In genomic region chr2:65436169-65436824, GRCh38 we compare ENCODE assay signal across 8 cellular contexts. TPM values are rescaled to one million over a fixed set of nuclear protein-coding genes. Genes with fewer than 3 reads are reported as not detected.
DNase-seq lines count a peak whose midpoint lies in the region; ATAC-seq, FAIRE-seq and TF ChIP-seq lines count a peak whose summit lies in the region.

No MANE protein-coding gene starts in this region.

- H3K79me2 ChIP-seq in HepG2 (ENCODE audit: insufficient read depth, low read length): peaks cover 16% of the 10 kb centered on the region

- TF ChIP-seq RAD21 in HepG2 (CRISPR knock-in tag; IDR thresholded peaks at IDR 0.05): peak; percentile 33; the same call in 1 of the 2 replicates

- H3K4me2 ChIP-seq in HepG2 (ENCODE audit: low read depth, low read length): peak overlapping the region; percentile 96

- ATAC-seq in GM18909 (IDR thresholded peaks at IDR 0.05; ENCODE audit: poor library complexity, unreplicated experiment): peak; percentile 40
- ATAC-seq in HG03135 (IDR thresholded peaks at IDR 0.05; ENCODE audit: unreplicated experiment): peak; percentile 29
- ATAC-seq in HepG2: peak; percentile 37

- WGBS in HepG2 (ENCODE audit: low lambda C conversion rate): 0% methylated on average over 16 of the region's 65 CpGs

- BruUV-seq in HepG2 (replicated peaks; lab: Mats Ljungman, UMichigan): no TSS peak

- H3K27ac ChIP-seq in HepG2 (ENCODE audit: extremely low read length, insufficient read depth, low read length): peak overlapping the region; percentile 97

- peak overlapping the region; percentile 90 for H3K9ac ChIP-seq in HepG2 (ENCODE audit: insufficient read depth, low read depth, low read length)

- intact Hi-C loops in HepG2 (cut with micrococcal nuclease; ENCODE audit: unreplicated experiment): loop anchor here (1.0 to 2.0 kb wide), 4 partner anchors 47 to 171 kb away; no protein-coding TSS in a partner anchor

- H3K4me3 ChIP-seq in BE2C (ENCODE audit: low read depth, low read length) (peak overlapping the region; percentile 69), HepG2 (replicated peaks in 1 of 3; ENCODE audit: insufficient read depth in 1 of 3, low read depth in 2 of 3, low read length in 3 of 3) (peak overlapping the region; percentile 63 to 82 (median 80))

- peak; percentile 60 to 81; a peak in 2 of 4 replicates for TF ChIP-seq EP300 in HepG2 (IDR thresholded peaks at IDR 0.05; ENCODE audit: low read depth in 2 of 2, low read length in 2 of 2)
- TF ChIP-seq EP300 in HepG2 (CRISPR knock-in tag; IDR thresholded peaks at IDR 0.05; ENCODE audit: borderline replicate concordance): peak; percentile 63; the same call in 1 of the 2 replicates

- H3K4me1 ChIP-seq in BE2C (peaks cover 8% of the 10 kb centered on the region), HepG2 (ENCODE audit: insufficient read depth, low read length) (peaks cover 49% of the 10 kb centered on the region)

- in situ Hi-C loops in HepG2 (cut with HindIII; ENCODE audit: extremely low pct_ligation_motif_present, low pct_unique_long_range_greater_than_20kb): loop anchor here (10.0 kb wide), 1 partner anchor 119 kb away; no protein-coding TSS in a partner anchor

- peak; percentile 77 to 79 for TF ChIP-seq POLR2A in HepG2 (IDR thresholded peaks at IDR 0.05; ENCODE audit: insufficient read depth in 1 of 2, low read depth in 2 of 2, low read length in 2 of 2)

- H4K20me1 ChIP-seq in HepG2 (ENCODE audit: insufficient read depth, low read length): no peaks in the 10 kb centered on the region; the same call in 1 of the 2 replicates

- FAIRE-seq in HepG2 (lab: Jason Lieb, UNC): peak; percentile 61

- H3K36me3 ChIP-seq in BE2C (no peaks in the 10 kb centered on the region), HepG2 (replicated peaks in 1 of 2; ENCODE audit: control insufficient read depth in 1 of 2, insufficient read depth in 2 of 2, low read length in 2 of 2) (no peaks in the 10 kb centered on the region)

- H2AFZ ChIP-seq in HepG2 (ENCODE audit: low read length): no peak overlapping the region

- H3K9me3 ChIP-seq in BE2C (no peaks in the 10 kb centered on the region), HepG2 (ENCODE audit: low read length) (no peaks in the 10 kb centered on the region)

- POLR2A ChIA-PET in HepG2 (lab: Yijun Ruan, JAX): interaction anchor here (0.7 to 5.5 kb wide), 23 partner anchors 9 to 782 kb away, joined by 3 to 66 read pairs (median 5); partner anchors contain the start of genes ACTR2 and RAB1A

- H3K27me3 ChIP-seq in BE2C: no peaks in the 10 kb centered on the region
- no peaks in the 10 kb centered on the region; a peak in 1 of 5 replicates for H3K27me3 ChIP-seq in HepG2 (ENCODE audit: control insufficient read depth in 1 of 2, insufficient read depth in 2 of 2, low read length in 2 of 2)

- CTCF ChIA-PET in HepG2 (lab: Yijun Ruan, JAX; ENCODE audit: low intra/inter-chr PET ratio, low total read pairs): no interaction called here

- no peak for TF ChIP-seq CTCF in BE2C (IDR thresholded peaks at IDR 0.05; ENCODE audit: low read depth, low read length)
- no peak for TF ChIP-seq CTCF in HepG2 (CRISPR knock-in tag; IDR thresholded peaks at IDR 0.05)

- DNase-seq in BE2C (peak; percentile 76), NCI-H2227 treated with DMSO at 0.1 percent for 48 hours (lab: John Stamatoyannopoulos, UW) (peak; percentile 89), dermis microvascular lymphatic vessel endothelial cell (ENCODE audit: low read depth in 2 of 2) (peak; percentile 49 to 68), HepG2 (ENCODE audit: low spot score) (peak; percentile 89)
- peak; percentile 47 for DNase-seq in activated CD4-positive, CD25-positive, alpha-beta regulatory T cell treated with anti-CD3 and anti-CD28 coated beads, Interleukin-2, amount 50 U/mL, for 72 hours
- peak in 2 of 3 experiments; percentile 5 to 24 for DNase-seq in stimulated activated CD4-positive, alpha-beta T cell treated with anti-CD3 and anti-CD28 coated beads, TNF-alpha, amount 100 ng/mL, for 24 hours (ENCODE audit: low read depth in 3 of 3)

TF ChIP-seq in HepG2, 621 proteins besides CTCF, POLR2A, EP300 and RAD21 (continues in another document):
- peak; percentile 48; the same call in 1 of the 2 replicates for TF ChIP-seq ZUFSP (CRISPR knock-in tag; IDR thresholded peaks at IDR 0.05; ENCODE audit: borderline replicate concordance)
- TF ChIP-seq ZNF772 (CRISPR knock-in tag; IDR thresholded peaks at IDR 0.05): peak; percentile 71
- TF ChIP-seq ZNF790 (CRISPR knock-in tag; IDR thresholded peaks at IDR 0.05; ENCODE audit: borderline replicate concordance): peak; percentile 87; the same call in 1 of the 2 replicates
- TF ChIP-seq ZNF589 (CRISPR knock-in tag; conservative IDR thresholded peaks at IDR 0.05): no peak; the same call in 1 of the 2 replicates
- TF ChIP-seq RARG (CRISPR knock-in tag; IDR thresholded peaks at IDR 0.05; ENCODE audit: low read depth): no peak
- no peak for TF ChIP-seq HNF1A (IDR thresholded peaks at IDR 0.05; ENCODE audit: low read depth)
- TF ChIP-seq HNF1A (CRISPR knock-in tag; IDR thresholded peaks at IDR 0.05; ENCODE audit: borderline replicate concordance): peak; percentile 54; the same call in 1 of the 2 replicates
- TF ChIP-seq ZNF33B (CRISPR knock-in tag; IDR thresholded peaks at IDR 0.05): no peak
- TF ChIP-seq ARHGAP35 (CRISPR knock-in tag; IDR thresholded peaks at IDR 0.05; ENCODE audit: borderline replicate concordance): no peak; the same call in 1 of the 2 replicates

RNA-seq across cellular contexts. Expression of gene SPRED2, which starts 3.9 kb away (rescaled TPM):
- 82.1 TPM for polyA plus RNA-seq in BE2C (2012; ENCODE audit: insufficient read depth, insufficient read length, low read depth)
- total RNA-seq in dermis microvascular lymphatic vessel endothelial cell (1.5 and 3.0 TPM in 2 replicates), HepG2 (2016; rRNA removed; fragmentation: Illumina TruSeq; extraction: Trizol) (13.0 and 17.7 TPM in 2 replicates)
- 8.2 and 14.6 TPM in 2 replicates for total RNA-seq in HepG2 (2016; cell fraction: cytosol; rRNA removed; fragmentation: Illumina TruSeq; extraction: Trizol; ENCODE audit: low read depth)
- 13.6 and 15.0 TPM in 2 replicates for total RNA-seq in HepG2 (2016; cell fraction: insoluble cytoplasmic fraction; rRNA removed; fragmentation: Illumina TruSeq; extraction: Trizol)
- 14.7 and 17.3 TPM in 2 replicates for total RNA-seq in HepG2 (2016; cell fraction: membrane; rRNA removed; fragmentation: Illumina TruSeq; extraction: Trizol)
- total RNA-seq in HepG2 (2016; cell fraction: nucleus; rRNA removed; fragmentation: Illumina TruSeq; extraction: Trizol): 17.1 and 21.0 TPM in 2 replicates
- 34.4 and 37.0 TPM in 2 replicates for polyA plus RNA-seq in HepG2 (2011; rRNA removed)
- polyA plus RNA-seq in HepG2 (2011; cell fraction: cytosol; rRNA removed): 35.1 and 36.7 TPM in 2 replicates
- 42.3 and 51.3 TPM in 2 replicates for polyA plus RNA-seq in HepG2 (2011; cell fraction: nucleus; rRNA removed)
- 50.2 and 57.7 TPM in 2 replicates for polyA plus RNA-seq in HepG2 (2012)
- 7.2 and 7.7 TPM in 2 replicates for polyA plus RNA-seq in HepG2 (2016; cell fraction: cytosol; fragmentation: Illumina TruSeq; extraction: Trizol; ENCODE audit: low read depth)
- 35.3 and 42.4 TPM in 2 replicates for polyA plus RNA-seq in HepG2 (2016; cell fraction: insoluble cytoplasmic fraction; fragmentation: Illumina TruSeq; extraction: Trizol; ENCODE audit: low read depth)
- 18.9 and 19.9 TPM in 2 replicates for polyA plus RNA-seq in HepG2 (2016; cell fraction: membrane; fragmentation: Illumina TruSeq; extraction: Trizol; ENCODE audit: low read depth)
- polyA plus RNA-seq in HepG2 (2016; cell fraction: nucleus; fragmentation: Illumina TruSeq; extraction: Trizol; ENCODE audit: insufficient read depth, low read depth): 39.6 and 40.2 TPM in 2 replicates
- 4.9 and 74.4 TPM in 2 replicates for polyA minus RNA-seq in HepG2 (2011; rRNA and poly(A)+ RNA removed; ENCODE audit: low replicate concordance)
- polyA minus RNA-seq in HepG2 (2011; cell fraction: cytosol; rRNA and poly(A)+ RNA removed): 42.6 and 50.6 TPM in 2 replicates
- polyA minus RNA-seq in HepG2 (2011; cell fraction: nucleus; rRNA and poly(A)+ RNA removed): 36.3 and 43.9 TPM in 2 replicates

Comparison
In these comparisons a context has a peak if more than half of its experiments do, and no peak if none do; other contexts are left out.
1. Peak in every context shown above with its lines: DNase-seq, ATAC-seq, H3K4me3 ChIP-seq and H3K27ac ChIP-seq.
2. DNase-seq: peak in every context shown above with its lines; median percentile 89 in NCI-H2227 treated with DMSO at 0.1 percent for 48 hours; 89 in HepG2; 76 in BE2C; 58 in dermis microvascular lymphatic vessel endothelial cell; 47 in activated CD4-positive, CD25-positive, alpha-beta regulatory T cell treated with anti-CD3 and anti-CD28 coated beads, Interleukin-2, amount 50 U/mL, for 72 hours; 14 in stimulated activated CD4-positive, alpha-beta T cell treated with anti-CD3 and anti-CD28 coated beads, TNF-alpha, amount 100 ng/mL, for 24 hours.